In genomic region chrX:17613979-17614572, GRCh38 we compare ENCODE assay signal across 10 cellular contexts.
A peak's percentile ranks its signal among the peaks of the same experiment; 100 is the strongest.
DNase-seq lines count a peak whose midpoint lies in the region; ATAC-seq and TF ChIP-seq lines count a peak whose summit lies in the region.
"Had no signal": no experiment of that assay in that cellular context is flagged by ENCODE, and none has a peak within 500 bp of the region (broad histone marks: within the 10 kb centered on the region; RNA-seq: fewer than 3 reads in every experiment).

No MANE protein-coding gene starts in this region.

- no peak overlapping the region for H3K27ac ChIP-seq in foreskin keratinocyte
- no peak overlapping the region for H3K27ac ChIP-seq in CD8-positive, alpha-beta T cell (ENCODE audit: low read depth, low read length)

- no peaks in the 10 kb centered on the region for H3K27me3 Mint-ChIP-seq in CD8-positive, alpha-beta T cell (ENCODE audit: low read depth)

- no peaks in the 10 kb centered on the region for H3K4me1 ChIP-seq in foreskin keratinocyte
- peaks cover 8% of the 10 kb centered on the region for H3K4me1 ChIP-seq in CD8-positive, alpha-beta T cell (ENCODE audit: insufficient read depth, low read length)

- no peak overlapping the region for H3K4me3 Mint-ChIP-seq in CD8-positive, alpha-beta T cell

- intact Hi-C loops in CD8-positive, alpha-beta T cell (cut with DNase I, micrococcal nuclease): no loop called here

- H3K27ac Mint-ChIP-seq in CD8-positive, alpha-beta T cell: no peak overlapping the region

- TF ChIP-seq CTCF in GM12865 (IDR thresholded peaks at IDR 0.05; ENCODE audit: insufficient read depth, low read depth, low read length, missing control alignments) (no peak), foreskin keratinocyte (conservative IDR thresholded peaks at IDR 0.05) (no peak)
- no peak for TF ChIP-seq CTCF in CD8-positive, alpha-beta T cell (IDR thresholded peaks at IDR 0.05)

- no peak overlapping the region for H3K4me3 ChIP-seq in GM12865 (ENCODE audit: low read depth, low read length)
- H3K4me3 ChIP-seq in CD8-positive, alpha-beta T cell (ENCODE audit: low read depth, low read length): no peak overlapping the region

- no peaks in the 10 kb centered on the region for H3K9me3 Mint-ChIP-seq in CD8-positive, alpha-beta T cell

- POLR2A ChIA-PET in CD8-positive, alpha-beta T cell (lab: Charles Lee): no interaction called here

- no peaks in the 10 kb centered on the region for H3K36me3 Mint-ChIP-seq in CD8-positive, alpha-beta T cell

- no peaks in the 10 kb centered on the region for H3K9me3 ChIP-seq in CD8-positive, alpha-beta T cell (ENCODE audit: low read length)

- peak; percentile 44 for ATAC-seq in foreskin keratinocyte
- ATAC-seq in CD8-positive, alpha-beta T cell: no peak

- CTCF ChIA-PET in CD8-positive, alpha-beta T cell (lab: Charles Lee): no interaction called here

- peak; percentile 61 for DNase-seq in GM12865 (ENCODE audit: low read depth)
- DNase-seq in H4 (ENCODE audit: low spot score): peak; percentile 86
- DNase-seq in NCI-H69 (lab: John Stamatoyannopoulos, UW): peak; percentile 91
- peak in 1 of 2 donors; percentile 58 for DNase-seq in foreskin keratinocyte
- no peak for DNase-seq in activated CD4-positive, CD25-positive, alpha-beta regulatory T cell (lab: John Stamatoyannopoulos, UW)
- DNase-seq in retina: no peak
- no peak for DNase-seq in CD8-positive, alpha-beta T cell
- DNase-seq in HK-2 (ENCODE audit: unreplicated experiment): no peak
- DNase-seq: caudate nucleus, NCI-H524 treated with DMSO at 0.1 percent for 48 hours had no signal

- peaks cover 23% of the 10 kb centered on the region for H3K4me1 Mint-ChIP-seq in CD8-positive, alpha-beta T cell (ENCODE audit: low read depth)

- H3K27me3 ChIP-seq in foreskin keratinocyte: no peaks in the 10 kb centered on the region
- H3K27me3 ChIP-seq in CD8-positive, alpha-beta T cell (ENCODE audit: insufficient read depth, low read length): no peaks in the 10 kb centered on the region

- H3K36me3 ChIP-seq in CD8-positive, alpha-beta T cell (ENCODE audit: insufficient read depth, low read length): no peaks in the 10 kb centered on the region

Comparison
In these comparisons a context has a peak if more than half of its experiments do, and no peak if none do; other contexts are left out.
1. DNase-seq: peak in GM12865 (single experiment), H4 (single experiment) and NCI-H69 (single experiment); none in activated CD4-positive, CD25-positive, alpha-beta regulatory T cell (0 of 4), retina (single experiment), CD8-positive, alpha-beta T cell (0 of 7) and HK-2 (single experiment).